13 cellular contexts compared by ENCODE assay signal in the genomic region with DNA sequence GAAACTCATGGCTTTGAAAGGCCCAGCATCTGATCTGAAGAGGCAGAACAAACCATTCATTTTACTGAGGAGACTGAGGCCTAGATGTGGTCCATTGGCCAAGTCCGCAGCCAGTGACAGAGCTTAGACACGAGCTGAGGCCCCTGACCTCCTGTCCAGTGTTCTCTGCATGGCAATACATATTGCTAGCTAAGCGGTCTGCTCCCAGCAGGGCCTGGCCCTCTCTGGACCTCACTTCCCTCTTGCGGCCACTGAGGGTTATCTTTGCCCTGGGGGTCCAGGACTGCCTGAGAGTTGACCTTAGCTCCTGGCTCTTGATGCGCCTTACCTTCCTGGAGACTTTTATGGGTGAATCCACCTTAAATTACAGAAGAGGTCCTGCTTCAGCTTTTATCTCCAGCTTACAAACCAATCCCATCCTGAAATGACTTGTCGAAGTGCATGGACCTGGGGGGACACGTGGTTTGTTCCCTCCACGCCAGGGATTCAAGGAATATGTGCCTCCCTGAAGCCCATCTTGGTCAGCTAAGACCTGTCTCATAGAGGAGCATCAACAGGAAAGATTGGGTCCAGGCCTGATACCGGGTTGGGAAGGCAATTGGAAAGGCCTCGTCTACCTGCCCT.
"Had no signal": no experiment of that assay in that cellular context is flagged by ENCODE, and none has a peak within 500 bp of the region (broad histone marks: within the 10 kb centered on the region; RNA-seq: fewer than 3 reads in every experiment).

No MANE protein-coding gene starts in this region.

- H3K9me3 ChIP-seq: mucosa of descending colon, ovary, tibial artery, uterus had no signal

- H3K36me3 ChIP-seq: ovary, uterus had no signal

- H3K27ac Mint-ChIP-seq: activated CD8-positive, alpha-beta memory T cell treated with anti-CD3 and anti-CD28 coated beads, Interleukin-2, amount 10 ng/mL, durations not matched to agents 7 days and 5 days; stimulated activated naive B cell treated with anti-CD40 and anti-IgM and Interleukin-4, amounts not matched to agents 10 μg/mL and 1 μg/mL and 100 μg/mL, for 72 hours had no signal

- H3K27me3 Mint-ChIP-seq: activated CD8-positive, alpha-beta memory T cell treated with anti-CD3 and anti-CD28 coated beads, Interleukin-2, amount 10 ng/mL, durations not matched to agents 7 days and 5 days; stimulated activated naive B cell treated with anti-CD40 and anti-IgM and Interleukin-4, amounts not matched to agents 10 μg/mL and 1 μg/mL and 100 μg/mL, for 72 hours had no signal

- DNase-seq: activated CD4-positive, alpha-beta T cell treated with anti-CD3 and anti-CD28 coated beads for 1 hour; activated CD4-positive, alpha-beta T cell treated with anti-CD3 and anti-CD28 coated beads, Interleukin-2, amount 50 U/mL, for 4 hours; activated CD8-positive, alpha-beta memory T cell treated with anti-CD3 and anti-CD28 coated beads, Interleukin-2, amount 10 ng/mL, durations not matched to agents 7 days and 5 days; activated effector memory CD4-positive, alpha-beta T cell treated with Interleukin-2 at 50 U/mL for 16 hours; activated naive CD4-positive, alpha-beta T cell treated with anti-CD3 and anti-CD28 coated beads, Interleukin-2, amount 50 U/mL, for 16 hours; activated T-cell treated with anti-CD3 and anti-CD28 coated beads, Interleukin-2, amount 50 U/mL, for 4 hours; mucosa of descending colon; naive thymus-derived CD4-positive, alpha-beta T cell; ovary; stimulated activated CD4-positive, alpha-beta T cell treated with anti-CD3 and anti-CD28 coated beads, Interleukin-2, amount 100 ng/mL, for 48 hours; stimulated activated naive B cell treated with anti-CD40 and anti-IgM and Interleukin-4, amounts not matched to agents 10 μg/mL and 1 μg/mL and 100 μg/mL, for 72 hours; tibial artery; uterus had no signal

- H3K27ac ChIP-seq: ovary, tibial artery, uterus had no signal

- H3K9me3 Mint-ChIP-seq: activated T-cell treated with anti-CD3 and anti-CD28 coated beads, Interleukin-2, amount 50 U/mL, for 4 hours; stimulated activated naive B cell treated with anti-CD40 and anti-IgM and Interleukin-4, amounts not matched to agents 10 μg/mL and 1 μg/mL and 100 μg/mL, for 72 hours had no signal

- H3K27me3 ChIP-seq: ovary, tibial artery, uterus had no signal

- H3K4me3 Mint-ChIP-seq: activated CD8-positive, alpha-beta memory T cell treated with anti-CD3 and anti-CD28 coated beads, Interleukin-2, amount 10 ng/mL, durations not matched to agents 7 days and 5 days; activated T-cell treated with anti-CD3 and anti-CD28 coated beads, Interleukin-2, amount 50 U/mL, for 4 hours; naive thymus-derived CD4-positive, alpha-beta T cell; stimulated activated naive B cell treated with anti-CD40 and anti-IgM and Interleukin-4, amounts not matched to agents 10 μg/mL and 1 μg/mL and 100 μg/mL, for 72 hours had no signal

- H3K4me1 ChIP-seq: uterus had no signal

- ATAC-seq: activated CD8-positive, alpha-beta memory T cell treated with anti-CD3 and anti-CD28 coated beads, Interleukin-2, amount 10 ng/mL, durations not matched to agents 7 days and 5 days; mucosa of descending colon; naive thymus-derived CD4-positive, alpha-beta T cell; stimulated activated naive B cell treated with anti-CD40 and anti-IgM and Interleukin-4, amounts not matched to agents 10 μg/mL and 1 μg/mL and 100 μg/mL, for 72 hours had no signal

- H3K4me3 ChIP-seq: mucosa of descending colon, ovary, tibial artery, uterus had no signal
